1 cellular context compared by ENCODE assay signal in the genomic region with DNA sequence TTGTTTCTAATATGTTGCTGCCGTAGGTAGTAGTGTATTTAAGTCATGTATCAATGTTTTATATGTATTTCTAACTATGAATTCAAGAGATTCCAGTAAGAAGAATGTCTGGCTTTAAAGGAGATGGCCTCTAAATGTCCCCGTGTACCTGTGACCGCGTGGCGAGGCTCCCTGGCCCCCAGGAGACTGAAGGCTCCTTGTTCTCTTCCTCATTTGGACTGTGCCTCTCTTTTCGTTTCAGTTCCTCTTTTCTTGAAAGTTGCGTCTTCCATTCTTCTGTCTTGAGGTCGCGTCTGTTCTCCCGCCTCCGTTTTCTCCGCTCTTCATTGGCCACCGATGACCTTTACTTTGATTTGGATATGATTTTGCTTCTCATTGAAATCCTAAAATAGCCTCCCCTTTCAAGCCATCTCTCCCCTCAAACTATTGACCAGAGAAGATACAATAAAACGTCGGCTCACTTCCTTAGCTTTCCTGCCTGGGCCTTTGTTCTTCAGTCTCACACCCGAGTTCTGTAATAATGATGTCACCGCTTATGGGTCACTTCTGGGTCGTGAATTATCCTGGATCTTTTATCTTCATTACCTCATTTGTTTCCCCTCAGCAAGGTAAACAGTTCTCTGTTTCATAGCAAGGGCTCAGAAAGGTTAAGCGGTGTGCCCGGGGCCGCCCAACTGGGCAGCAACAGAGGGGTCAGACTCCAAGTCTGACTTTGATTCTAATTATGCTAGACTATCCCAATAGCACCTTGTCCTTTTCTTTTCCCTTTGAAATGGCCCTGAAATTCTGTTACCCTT.
TF ChIP-seq lines count a peak whose summit lies in the region.

No MANE protein-coding gene starts in this region.

TF ChIP-seq in GM12878, 131 proteins besides CTCF, POLR2A, EP300 and RAD21 (continued from another document):
- peak in 1 of 2 experiments; percentile 30; a peak in 1 of 3 replicates for TF ChIP-seq EGR1 (IDR thresholded peaks at IDR 0.05; ENCODE audit: borderline replicate concordance in 1 of 2, low read depth in 2 of 2, low read length in 2 of 2)
- peak; percentile 99 for TF ChIP-seq NR2F1 (conservative IDR thresholded peaks at IDR 0.05)
- TF ChIP-seq, protein P1, sequence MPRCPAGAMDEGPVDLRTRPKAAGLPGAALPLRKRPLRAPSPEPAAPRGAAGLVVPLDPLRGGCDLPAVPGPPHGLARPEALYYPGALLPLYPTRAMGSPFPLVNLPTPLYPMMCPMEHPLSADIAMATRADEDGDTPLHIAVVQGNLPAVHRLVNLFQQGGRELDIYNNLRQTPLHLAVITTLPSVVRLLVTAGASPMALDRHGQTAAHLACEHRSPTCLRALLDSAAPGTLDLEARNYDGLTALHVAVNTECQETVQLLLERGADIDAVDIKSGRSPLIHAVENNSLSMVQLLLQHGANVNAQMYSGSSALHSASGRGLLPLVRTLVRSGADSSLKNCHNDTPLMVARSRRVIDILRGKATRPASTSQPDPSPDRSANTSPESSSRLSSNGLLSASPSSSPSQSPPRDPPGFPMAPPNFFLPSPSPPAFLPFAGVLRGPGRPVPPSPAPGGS (IDR thresholded peaks at IDR 0.05; ENCODE audit: borderline replicate concordance, insufficient read depth, low read depth, low read length, poor library complexity, severe bottlenecking) = peak; percentile 47
- TF ChIP-seq HDGF (IDR thresholded peaks at IDR 0.05) = peak; percentile 94
- TF ChIP-seq YY1 (IDR thresholded peaks at IDR 0.05; ENCODE audit: low read depth, low read length) = peak; percentile 88
- peak; percentile 77 for TF ChIP-seq CHD2 (IDR thresholded peaks at IDR 0.05; ENCODE audit: borderline replicate concordance, low read depth, low read length)
- no peak for TF ChIP-seq NR2C2 (IDR thresholded peaks at IDR 0.05; ENCODE audit: borderline replicate concordance, control insufficient read depth, insufficient read length, low read depth)
- TF ChIP-seq, protein P2, sequence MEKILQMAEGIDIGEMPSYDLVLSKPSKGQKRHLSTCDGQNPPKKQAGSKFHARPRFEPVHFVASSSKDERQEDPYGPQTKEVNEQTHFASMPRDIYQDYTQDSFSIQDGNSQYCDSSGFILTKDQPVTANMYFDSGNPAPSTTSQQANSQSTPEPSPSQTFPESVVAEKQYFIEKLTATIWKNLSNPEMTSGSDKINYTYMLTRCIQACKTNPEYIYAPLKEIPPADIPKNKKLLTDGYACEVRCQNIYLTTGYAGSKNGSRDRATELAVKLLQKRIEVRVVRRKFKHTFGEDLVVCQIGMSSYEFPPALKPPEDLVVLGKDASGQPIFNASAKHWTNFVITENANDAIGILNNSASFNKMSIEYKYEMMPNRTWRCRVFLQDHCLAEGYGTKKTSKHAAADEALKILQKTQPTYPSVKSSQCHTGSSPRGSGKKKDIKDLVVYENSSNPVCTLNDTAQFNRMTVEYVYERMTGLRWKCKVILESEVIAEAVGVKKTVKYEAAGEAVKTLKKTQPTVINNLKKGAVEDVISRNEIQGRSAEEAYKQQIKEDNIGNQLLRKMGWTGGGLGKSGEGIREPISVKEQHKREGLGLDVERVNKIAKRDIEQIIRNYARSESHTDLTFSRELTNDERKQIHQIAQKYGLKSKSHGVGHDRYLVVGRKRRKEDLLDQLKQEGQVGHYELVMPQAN (conservative IDR thresholded peaks at IDR 0.05) = no peak; the same call in 1 of the 2 replicates
- TF ChIP-seq SMC3 (IDR thresholded peaks at IDR 0.05; ENCODE audit: borderline replicate concordance, low read length) = no peak
- TF ChIP-seq MYB (IDR thresholded peaks at IDR 0.05; ENCODE audit: borderline replicate concordance, low read depth, low read length) = peak; percentile 20; the same call in 1 of the 2 replicates
- TF ChIP-seq GABPA (IDR thresholded peaks at IDR 0.05; ENCODE audit: low read depth) = peak; percentile 49; the same call in 1 of the 2 replicates
- TF ChIP-seq IRF4 (IDR thresholded peaks at IDR 0.05; ENCODE audit: low read depth, low read length) = peak; percentile 96
- no peak for TF ChIP-seq ZNF24 (IDR thresholded peaks at IDR 0.05)
- TF ChIP-seq POLR2AphosphoS2 (IDR thresholded peaks at IDR 0.05; ENCODE audit: low read depth, low read length) = no peak
- no peak for TF ChIP-seq GATAD2B (conservative IDR thresholded peaks at IDR 0.05; ENCODE audit: low read depth)
- peak; percentile 74 for TF ChIP-seq TBL1XR1 (IDR thresholded peaks at IDR 0.05; ENCODE audit: low read depth, low read length)
- TF ChIP-seq, protein P3, sequence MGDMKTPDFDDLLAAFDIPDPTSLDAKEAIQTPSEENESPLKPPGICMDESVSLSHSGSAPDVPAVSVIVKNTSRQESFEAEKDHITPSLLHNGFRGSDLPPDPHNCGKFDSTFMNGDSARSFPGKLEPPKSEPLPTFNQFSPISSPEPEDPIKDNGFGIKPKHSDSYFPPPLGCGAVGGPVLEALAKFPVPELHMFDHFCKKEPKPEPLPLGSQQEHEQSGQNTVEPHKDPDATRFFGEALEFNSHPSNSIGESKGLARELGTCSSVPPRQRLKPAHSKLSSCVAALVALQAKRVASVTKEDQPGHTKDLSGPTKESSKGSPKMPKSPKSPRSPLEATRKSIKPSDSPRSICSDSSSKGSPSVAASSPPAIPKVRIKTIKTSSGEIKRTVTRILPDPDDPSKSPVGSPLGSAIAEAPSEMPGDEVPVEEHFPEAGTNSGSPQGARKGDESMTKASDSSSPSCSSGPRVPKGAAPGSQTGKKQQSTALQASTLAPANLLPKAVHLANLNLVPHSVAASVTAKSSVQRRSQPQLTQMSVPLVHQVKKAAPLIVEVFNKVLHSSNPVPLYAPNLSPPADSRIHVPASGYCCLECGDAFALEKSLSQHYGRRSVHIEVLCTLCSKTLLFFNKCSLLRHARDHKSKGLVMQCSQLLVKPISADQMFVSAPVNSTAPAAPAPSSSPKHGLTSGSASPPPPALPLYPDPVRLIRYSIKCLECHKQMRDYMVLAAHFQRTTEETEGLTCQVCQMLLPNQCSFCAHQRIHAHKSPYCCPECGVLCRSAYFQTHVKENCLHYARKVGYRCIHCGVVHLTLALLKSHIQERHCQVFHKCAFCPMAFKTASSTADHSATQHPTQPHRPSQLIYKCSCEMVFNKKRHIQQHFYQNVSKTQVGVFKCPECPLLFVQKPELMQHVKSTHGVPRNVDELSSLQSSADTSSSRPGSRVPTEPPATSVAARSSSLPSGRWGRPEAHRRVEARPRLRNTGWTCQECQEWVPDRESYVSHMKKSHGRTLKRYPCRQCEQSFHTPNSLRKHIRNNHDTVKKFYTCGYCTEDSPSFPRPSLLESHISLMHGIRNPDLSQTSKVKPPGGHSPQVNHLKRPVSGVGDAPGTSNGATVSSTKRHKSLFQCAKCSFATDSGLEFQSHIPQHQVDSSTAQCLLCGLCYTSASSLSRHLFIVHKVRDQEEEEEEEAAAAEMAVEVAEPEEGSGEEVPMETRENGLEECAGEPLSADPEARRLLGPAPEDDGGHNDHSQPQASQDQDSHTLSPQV (IDR thresholded peaks at IDR 0.05) = peak; percentile 96
- TF ChIP-seq IKZF1 (conservative IDR thresholded peaks at IDR 0.05) = peak; percentile 92
- TF ChIP-seq DPF2 (IDR thresholded peaks at IDR 0.05) = peak; percentile 86
- no peak for TF ChIP-seq JUND (IDR thresholded peaks at IDR 0.05; ENCODE audit: low read depth, low read length)
- no peak for TF ChIP-seq SREBF2 (IDR thresholded peaks at IDR 0.05; ENCODE audit: low read length)
- TF ChIP-seq ZSCAN29 (IDR thresholded peaks at IDR 0.05) = no peak
- no peak; the same call in 1 of the 2 replicates for TF ChIP-seq RBBP5 (conservative IDR thresholded peaks at IDR 0.05)
- TF ChIP-seq, protein P4, sequence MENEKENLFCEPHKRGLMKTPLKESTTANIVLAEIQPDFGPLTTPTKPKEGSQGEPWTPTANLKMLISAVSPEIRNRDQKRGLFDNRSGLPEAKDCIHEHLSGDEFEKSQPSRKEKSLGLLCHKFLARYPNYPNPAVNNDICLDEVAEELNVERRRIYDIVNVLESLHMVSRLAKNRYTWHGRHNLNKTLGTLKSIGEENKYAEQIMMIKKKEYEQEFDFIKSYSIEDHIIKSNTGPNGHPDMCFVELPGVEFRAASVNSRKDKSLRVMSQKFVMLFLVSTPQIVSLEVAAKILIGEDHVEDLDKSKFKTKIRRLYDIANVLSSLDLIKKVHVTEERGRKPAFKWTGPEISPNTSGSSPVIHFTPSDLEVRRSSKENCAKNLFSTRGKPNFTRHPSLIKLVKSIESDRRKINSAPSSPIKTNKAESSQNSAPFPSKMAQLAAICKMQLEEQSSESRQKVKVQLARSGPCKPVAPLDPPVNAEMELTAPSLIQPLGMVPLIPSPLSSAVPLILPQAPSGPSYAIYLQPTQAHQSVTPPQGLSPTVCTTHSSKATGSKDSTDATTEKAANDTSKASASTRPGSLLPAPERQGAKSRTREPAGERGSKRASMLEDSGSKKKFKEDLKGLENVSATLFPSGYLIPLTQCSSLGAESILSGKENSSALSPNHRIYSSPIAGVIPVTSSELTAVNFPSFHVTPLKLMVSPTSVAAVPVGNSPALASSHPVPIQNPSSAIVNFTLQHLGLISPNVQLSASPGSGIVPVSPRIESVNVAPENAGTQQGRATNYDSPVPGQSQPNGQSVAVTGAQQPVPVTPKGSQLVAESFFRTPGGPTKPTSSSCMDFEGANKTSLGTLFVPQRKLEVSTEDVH (IDR thresholded peaks at IDR 0.05; ENCODE audit: low read depth, partially characterized antibody) = peak; percentile 85
- TF ChIP-seq, protein P5, sequence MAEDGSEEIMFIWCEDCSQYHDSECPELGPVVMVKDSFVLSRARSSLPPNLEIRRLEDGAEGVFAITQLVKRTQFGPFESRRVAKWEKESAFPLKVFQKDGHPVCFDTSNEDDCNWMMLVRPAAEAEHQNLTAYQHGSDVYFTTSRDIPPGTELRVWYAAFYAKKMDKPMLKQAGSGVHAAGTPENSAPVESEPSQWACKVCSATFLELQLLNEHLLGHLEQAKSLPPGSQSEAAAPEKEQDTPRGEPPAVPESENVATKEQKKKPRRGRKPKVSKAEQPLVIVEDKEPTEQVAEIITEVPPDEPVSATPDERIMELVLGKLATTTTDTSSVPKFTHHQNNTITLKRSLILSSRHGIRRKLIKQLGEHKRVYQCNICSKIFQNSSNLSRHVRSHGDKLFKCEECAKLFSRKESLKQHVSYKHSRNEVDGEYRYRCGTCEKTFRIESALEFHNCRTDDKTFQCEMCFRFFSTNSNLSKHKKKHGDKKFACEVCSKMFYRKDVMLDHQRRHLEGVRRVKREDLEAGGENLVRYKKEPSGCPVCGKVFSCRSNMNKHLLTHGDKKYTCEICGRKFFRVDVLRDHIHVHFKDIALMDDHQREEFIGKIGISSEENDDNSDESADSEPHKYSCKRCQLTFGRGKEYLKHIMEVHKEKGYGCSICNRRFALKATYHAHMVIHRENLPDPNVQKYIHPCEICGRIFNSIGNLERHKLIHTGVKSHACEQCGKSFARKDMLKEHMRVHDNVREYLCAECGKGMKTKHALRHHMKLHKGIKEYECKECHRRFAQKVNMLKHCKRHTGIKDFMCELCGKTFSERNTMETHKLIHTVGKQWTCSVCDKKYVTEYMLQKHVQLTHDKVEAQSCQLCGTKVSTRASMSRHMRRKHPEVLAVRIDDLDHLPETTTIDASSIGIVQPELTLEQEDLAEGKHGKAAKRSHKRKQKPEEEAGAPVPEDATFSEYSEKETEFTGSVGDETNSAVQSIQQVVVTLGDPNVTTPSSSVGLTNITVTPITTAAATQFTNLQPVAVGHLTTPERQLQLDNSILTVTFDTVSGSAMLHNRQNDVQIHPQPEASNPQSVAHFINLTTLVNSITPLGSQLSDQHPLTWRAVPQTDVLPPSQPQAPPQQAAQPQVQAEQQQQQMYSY (CRISPR knock-in tag; IDR thresholded peaks at IDR 0.05) = no peak; the same call in 1 of the 2 replicates
- TF ChIP-seq RCOR1 (conservative IDR thresholded peaks at IDR 0.05; ENCODE audit: low read depth, low read length) = peak; percentile 83; the same call in 1 of the 2 replicates
- TF ChIP-seq MEF2B (IDR thresholded peaks at IDR 0.05; ENCODE audit: partially characterized antibody, poor library complexity, severe bottlenecking) = peak; percentile 98
- TF ChIP-seq KLF5 (IDR thresholded peaks at IDR 0.05; ENCODE audit: partially characterized antibody) = peak; percentile 56
- TF ChIP-seq FOXM1 (IDR thresholded peaks at IDR 0.05; ENCODE audit: low read depth, low read length) = peak; percentile 94
- TF ChIP-seq CEBPB (IDR thresholded peaks at IDR 0.05; ENCODE audit: borderline replicate concordance in 1 of 2, low read depth in 2 of 2, low read length in 2 of 2) = peak; percentile 17 to 54; a peak in 1 of 4 replicates
- peak; percentile 44; the same call in 1 of the 2 replicates for TF ChIP-seq BMI1 (IDR thresholded peaks at IDR 0.05; ENCODE audit: borderline replicate concordance)
- peak; percentile 94 for TF ChIP-seq SMARCA5 (IDR thresholded peaks at IDR 0.05)
- TF ChIP-seq STAT3 (IDR thresholded peaks at IDR 0.05; ENCODE audit: low read depth, low read length) = peak; percentile 47; the same call in 1 of the 2 replicates
